Comparison of ENCODE assay signal across 8 cellular contexts in the genomic region with DNA sequence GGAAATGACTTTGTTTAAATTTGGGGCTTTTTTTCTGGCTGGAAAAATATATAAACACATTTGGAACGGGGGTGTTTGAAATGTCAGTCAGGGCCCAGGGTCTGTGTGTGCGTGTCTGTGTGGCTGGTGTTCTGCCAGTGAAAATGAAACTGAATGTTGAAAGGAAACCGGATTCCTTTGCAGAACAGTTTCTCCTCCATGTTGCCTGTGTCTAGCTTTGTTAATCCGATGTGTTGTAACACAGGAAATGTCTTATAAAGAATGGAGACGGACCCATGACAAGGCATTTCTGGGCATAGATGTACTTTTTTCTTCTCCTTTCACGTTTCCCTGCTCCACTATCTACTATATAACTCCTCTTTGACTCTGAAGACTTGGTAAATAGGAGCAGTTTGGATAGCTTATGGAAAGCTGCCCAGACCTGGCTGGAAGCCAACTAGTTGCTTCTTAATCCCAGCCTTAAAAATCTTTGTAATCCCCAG. TPM values are rescaled to one million over a fixed set of nuclear protein-coding genes. Genes with fewer than 3 reads are reported as not detected.
A peak's percentile ranks its signal among the peaks of the same experiment; 100 is the strongest.
DNase-seq lines count a peak whose midpoint lies in the region; ATAC-seq and TF ChIP-seq lines count a peak whose summit lies in the region.

No MANE protein-coding gene starts in this region.

- H3K36me3 ChIP-seq in Panc1 (ENCODE audit: control insufficient read depth, insufficient read depth, low read length) = no peaks in the 10 kb centered on the region
- H3K36me3 ChIP-seq in left ventricle myocardium inferior = no peaks in the 10 kb centered on the region

- peaks cover 41 to 50% of the 10 kb centered on the region in 2 donors for H3K36me3 Mint-ChIP-seq in activated naive CD4-positive, alpha-beta T cell treated with anti-CD3 and anti-CD28 coated beads, Interleukin-2, amount 50 U/mL, for 72 hours

- H3K27ac ChIP-seq in Panc1 (ENCODE audit: low read length) (peak overlapping the region; percentile 80), left ventricle myocardium inferior (replicated peaks) (peak overlapping the region; percentile 87)

- CTCF ChIA-PET in Panc1 (lab: Charles Lee) = interaction anchor here (0.7 kb wide), 1 partner anchor 178 kb away, joined by 3 read pairs; no protein-coding TSS in a partner anchor

- POLR2A ChIA-PET in Panc1 (lab: Charles Lee) = no interaction called here

- intact Hi-C loops in Panc1 (cut with micrococcal nuclease; ENCODE audit: unreplicated experiment) (no loop called here), left ventricle myocardium inferior (cut with micrococcal nuclease) (no loop called here)

- no peak for TF ChIP-seq CTCF in Panc1 (IDR thresholded peaks at IDR 0.05)
- TF ChIP-seq CTCF in left ventricle myocardium inferior (IDR thresholded peaks at IDR 0.05; ENCODE audit: borderline replicate concordance) = no peak

- ATAC-seq in HG02938 (IDR thresholded peaks at IDR 0.05; ENCODE audit: unreplicated experiment) (peak; percentile 57), Panc1 (no peak)
- peak; percentile 62 to 69 for ATAC-seq in activated naive CD4-positive, alpha-beta T cell treated with anti-CD3 and anti-CD28 coated beads, Interleukin-2, amount 50 U/mL, for 72 hours

- H3K9me3 ChIP-seq in Panc1 (ENCODE audit: control insufficient read depth, insufficient read depth, low read depth, low read length) (no peaks in the 10 kb centered on the region), left ventricle myocardium inferior (replicated peaks) (no peaks in the 10 kb centered on the region)

- TSS peak; percentile 48 for BruUV-seq in Panc1 (replicated peaks; lab: Mats Ljungman, UMichigan)

- H3K4me1 ChIP-seq in Panc1 (ENCODE audit: control insufficient read depth, insufficient read depth, low read length) = peaks cover 50% of the 10 kb centered on the region
- H3K4me1 ChIP-seq in left ventricle myocardium inferior = peaks cover 67% of the 10 kb centered on the region

- DNase-seq in NK-92 treated with Interleukin-12 subunit alpha and Interleukin-12 subunit beta, amount 100 ng/mL, for 24 hours (lab: John Stamatoyannopoulos, UW) = peak; percentile 28
- DNase-seq in NK-92 (lab: John Stamatoyannopoulos, UW; ENCODE audit: unreplicated experiment) (no peak), Panc1 (ENCODE audit: low read depth, low spot score) (no peak), left ventricle myocardium inferior (peak; percentile 54), NCI-H510A (lab: John Stamatoyannopoulos, UW) (no peak)
- peak; percentile 44 to 73 for DNase-seq in activated naive CD4-positive, alpha-beta T cell treated with anti-CD3 and anti-CD28 coated beads, Interleukin-2, amount 50 U/mL, for 72 hours (ENCODE audit: low spot score in 2 of 2)
- peak; percentile 28 to 43 for DNase-seq in stimulated activated CD4-positive, alpha-beta T cell treated with anti-CD3 and anti-CD28 coated beads, Interleukin-12 subunit alpha, Interleukin-12 subunit beta, amount 100 ng/mL, for 24 hours (ENCODE audit: low read depth in 2 of 2)

- H3K9me3 Mint-ChIP-seq in activated naive CD4-positive, alpha-beta T cell treated with anti-CD3 and anti-CD28 coated beads, Interleukin-2, amount 50 U/mL, for 72 hours = peaks cover 0 to 11% of the 10 kb centered on the region in 2 donors

- H3K27me3 ChIP-seq in Panc1 (ENCODE audit: control insufficient read depth, insufficient read depth, low read length) (no peaks in the 10 kb centered on the region), left ventricle myocardium inferior (ENCODE audit: low read depth) (no peaks in the 10 kb centered on the region)

- peak overlapping the region; percentile 63 to 92 for H3K27ac Mint-ChIP-seq in activated naive CD4-positive, alpha-beta T cell treated with anti-CD3 and anti-CD28 coated beads, Interleukin-2, amount 50 U/mL, for 72 hours

- in situ Hi-C loops in Panc1 (cut with HindIII; ENCODE audit: low pct_unique_long_range_greater_than_20kb, low sequenced_read_pairs) = no loop called here

- peak overlapping the region; percentile 14 to 38 for H3K4me3 ChIP-seq in Panc1 (ENCODE audit: low read depth in 2 of 2, low read length in 2 of 2)
- H3K4me3 ChIP-seq in left ventricle myocardium inferior = peak overlapping the region; percentile 44

RNA-seq across cellular contexts. Expression of gene SQOR, which starts 2.8 kb away (rescaled TPM):
- 62.2 TPM for total RNA-seq in Panc1 (2021; ENCODE audit: unreplicated experiment)
- polyA plus RNA-seq in Panc1 (2012; ENCODE audit: insufficient read length) = 49.9 TPM
- total RNA-seq in activated naive CD4-positive, alpha-beta T cell treated with anti-CD3 and anti-CD28 coated beads, Interleukin-2, amount 50 U/mL, for 72 hours = 100 to 1,000 TPM in 1 of 2 donors, 10 to 100 TPM in 1; 98.6 to 114 TPM
- 16.5 TPM for total RNA-seq in left ventricle myocardium inferior

RNA-seq across cellular contexts. Expression of gene BLOC1S6, which starts 50.4 kb away (rescaled TPM):
- total RNA-seq in Panc1 (2021; ENCODE audit: unreplicated experiment) = 52.0 TPM
- 22.0 TPM for polyA plus RNA-seq in Panc1 (2012; ENCODE audit: insufficient read length)
- 10 to 100 TPM; 45.6 to 54.6 TPM for total RNA-seq in activated naive CD4-positive, alpha-beta T cell treated with anti-CD3 and anti-CD28 coated beads, Interleukin-2, amount 50 U/mL, for 72 hours
- 24.3 TPM for total RNA-seq in left ventricle myocardium inferior

Comparison
In these comparisons a context has a peak if more than half of its experiments do, and no peak if none do; other contexts are left out.
1. DNase-seq: peak in NK-92 treated with Interleukin-12 subunit alpha and Interleukin-12 subunit beta, amount 100 ng/mL, for 24 hours (single experiment), activated naive CD4-positive, alpha-beta T cell treated with anti-CD3 and anti-CD28 coated beads, Interleukin-2, amount 50 U/mL, for 72 hours (2 of 2), left ventricle myocardium inferior (single experiment) and stimulated activated CD4-positive, alpha-beta T cell treated with anti-CD3 and anti-CD28 coated beads, Interleukin-12 subunit alpha, Interleukin-12 subunit beta, amount 100 ng/mL, for 24 hours (2 of 2); none in NK-92 (single experiment), Panc1 (single experiment) and NCI-H510A (single experiment).